ENCODE assay signal across 18 cellular contexts in the genomic region with DNA sequence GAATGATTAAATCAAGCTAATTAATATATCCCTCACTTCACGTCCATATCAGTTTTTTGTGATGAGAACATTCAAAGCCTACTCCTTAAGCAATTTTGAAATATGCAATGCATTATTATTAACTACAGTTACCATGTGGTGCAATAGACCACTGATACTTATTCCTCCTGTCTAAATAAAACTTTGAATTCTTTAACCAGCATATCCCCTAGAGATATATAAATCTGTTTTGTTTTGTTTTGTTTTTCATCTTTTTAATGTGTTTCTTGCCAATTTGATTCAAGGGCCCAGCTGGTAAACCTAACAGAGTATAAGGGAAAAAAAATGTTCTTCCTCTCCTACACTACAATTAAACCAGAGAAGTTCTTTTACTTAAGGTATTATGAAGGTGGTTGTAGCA.
DNase-seq lines count a peak whose midpoint lies in the region; ATAC-seq, FAIRE-seq and TF ChIP-seq lines count a peak whose summit lies in the region.
"Had no signal": no experiment of that assay in that cellular context is flagged by ENCODE, and none has a peak within 500 bp of the region (broad histone marks: within the 10 kb centered on the region; RNA-seq: fewer than 3 reads in every experiment).

No MANE protein-coding gene starts in this region.

- H3K27ac ChIP-seq in pancreas (no peak overlapping the region), adrenal gland (no peak overlapping the region)
- H3K27ac ChIP-seq: HL-60 had no signal

- peak; percentile 56 for FAIRE-seq in pancreas (lab: Jason Lieb, UNC)
- FAIRE-seq: GM19239, K562 had no signal

- ATAC-seq in pancreas: no peak
- no peak for ATAC-seq in HG03469 (IDR thresholded peaks at IDR 0.05; ENCODE audit: unreplicated experiment)
- ATAC-seq: GM23338, K562 had no signal

- no peaks in the 10 kb centered on the region for H3K9me3 ChIP-seq in adipocyte (ENCODE audit: control insufficient read depth, low read length)
- no peaks in the 10 kb centered on the region for H3K9me3 ChIP-seq in pancreas
- no peaks in the 10 kb centered on the region for H3K9me3 ChIP-seq in adrenal gland (replicated peaks in 1 of 3)

- intact Hi-C loops in pancreas (cut with DNase I): no loop called here
- intact Hi-C loops in adrenal gland (cut with DNase I): no loop called here

- H3K36me3 ChIP-seq in adipocyte (ENCODE audit: control insufficient read depth, insufficient read depth, low read length, severe bottlenecking) (no peaks in the 10 kb centered on the region), pancreas (no peaks in the 10 kb centered on the region), adrenal gland (replicated peaks in 1 of 2) (no peaks in the 10 kb centered on the region)

- H3K27me3 ChIP-seq in adipocyte (replicated peaks; ENCODE audit: control insufficient read depth, insufficient read depth, low read length): no peaks in the 10 kb centered on the region
- no peaks in the 10 kb centered on the region for H3K27me3 ChIP-seq in pancreas
- H3K27me3 ChIP-seq in adrenal gland: no peaks in the 10 kb centered on the region

- H3K9ac ChIP-seq in adipocyte (ENCODE audit: low read length): peak overlapping the region; percentile 33

- TF ChIP-seq POLR2A in adrenal gland (IDR thresholded peaks at IDR 0.05): no peak

- 46 to 65% methylated on average over 1 of the region's 1 CpG for WGBS in pancreas, 2 donors
- 51 to 67% (median 57%) methylated on average over 1 of the region's 1 CpG for WGBS in adrenal gland, 4 donors

- H3K4me1 ChIP-seq in adipocyte (ENCODE audit: control insufficient read depth, insufficient read depth, low read length): peaks cover 29% of the 10 kb centered on the region
- H3K4me1 ChIP-seq in pancreas: no peaks in the 10 kb centered on the region
- peaks cover 0 to 14% of the 10 kb centered on the region in 2 donors for H3K4me1 ChIP-seq in adrenal gland (replicated peaks in 1 of 2)

- H3K4me3 ChIP-seq in adipocyte (ENCODE audit: low read length) (peak overlapping the region; percentile 62), fibroblast of pulmonary artery (replicated peaks; ENCODE audit: low read depth, low read length) (no peak overlapping the region), pancreas (no peak overlapping the region), adrenal gland (no peak overlapping the region)
- H3K4me3 ChIP-seq: GM23338, K562 had no signal

- DNase-seq in AG20443 (ENCODE audit: low spot score): peak; percentile 8
- DNase-seq in adipocyte (ENCODE audit: low read depth): peak; percentile 51
- DNase-seq in fibroblast of pulmonary artery (ENCODE audit: low read depth): peak; percentile 51
- DNase-seq in pancreas: no peak
- DNase-seq in OCI-M1 (lab: John Stamatoyannopoulos, UW): no peak
- DNase-seq in adrenal gland: no peak
- no peak for DNase-seq in KG1 (lab: John Stamatoyannopoulos, UW)
- DNase-seq: CD4-positive, CD25-positive, alpha-beta regulatory T cell; DMS53; NCI-H1092; NCI-H1694; NCI-H774; SHP77 had no signal

- no peak for TF ChIP-seq CTCF in fibroblast of pulmonary artery (IDR thresholded peaks at IDR 0.05; ENCODE audit: low read length, missing control alignments)
- TF ChIP-seq CTCF in pancreas (IDR thresholded peaks at IDR 0.05): no peak
- no peak for TF ChIP-seq CTCF in adrenal gland (IDR thresholded peaks at IDR 0.05)

Comparison
In these comparisons a context has a peak if more than half of its experiments do, and no peak if none do; other contexts are left out.
1. DNase-seq: peak in AG20443 (single experiment), adipocyte (single experiment) and fibroblast of pulmonary artery (single experiment); none in pancreas (0 of 6), OCI-M1 (single experiment), adrenal gland (0 of 7) and KG1 (single experiment).